25 cellular contexts compared by ENCODE assay signal in the genomic region with DNA sequence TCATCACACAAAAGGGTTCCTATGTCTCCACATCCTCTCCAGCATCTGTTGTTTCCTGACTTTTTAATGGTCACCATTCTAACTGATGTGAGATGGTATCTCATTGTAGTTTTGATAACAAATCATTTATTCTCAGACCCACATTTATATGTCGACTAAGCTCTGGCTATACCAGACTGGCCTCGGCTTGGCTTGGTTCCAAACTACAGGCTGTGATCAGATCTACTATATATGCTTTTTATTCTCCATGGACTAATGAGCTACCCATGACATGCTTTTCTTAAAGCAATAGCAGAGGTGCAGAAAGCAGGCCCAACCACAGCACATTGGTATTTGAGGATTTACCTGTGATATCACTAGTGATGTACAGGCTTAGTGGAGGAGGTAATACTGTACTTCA.
A peak's percentile ranks its signal among the peaks of the same experiment; 100 is the strongest.
DNase-seq lines count a peak whose midpoint lies in the region; ATAC-seq, FAIRE-seq and TF ChIP-seq lines count a peak whose summit lies in the region.
"Had no signal": no experiment of that assay in that cellular context is flagged by ENCODE, and none has a peak within 500 bp of the region (broad histone marks: within the 10 kb centered on the region; RNA-seq: fewer than 3 reads in every experiment).

No MANE protein-coding gene starts in this region.

- 83 to 87% methylated on average over 2 of the region's 2 CpGs for WGBS in heart right ventricle, 2 donors

- no peaks in the 10 kb centered on the region for H3K36me3 ChIP-seq in heart right ventricle
- H3K36me3 ChIP-seq: BE2C, BLaER1 had no signal

- TF ChIP-seq CTCF in heart right ventricle (IDR thresholded peaks at IDR 0.05) = no peak

- no peak for FAIRE-seq in frontal cortex (lab: Jason Lieb, UNC)
- FAIRE-seq: A204.1, GM12878, GM12892, GM18507 had no signal

- no peak overlapping the region for H3K4me3 ChIP-seq in heart right ventricle
- H3K4me3 ChIP-seq: BLaER1, GM12878 had no signal

- intact Hi-C loops in Right ventricle myocardium inferior (cut with DNase I) = no loop called here
- intact Hi-C loops in heart right ventricle (cut with DNase I) = no loop called here

- no peaks in the 10 kb centered on the region for H3K4me1 ChIP-seq in heart right ventricle
- H3K4me1 ChIP-seq: BE2C, BLaER1 had no signal

- H3K27ac ChIP-seq in heart right ventricle = no peak overlapping the region
- H3K27ac ChIP-seq: BLaER1 had no signal

- ATAC-seq in Right ventricle myocardium inferior (no peak), heart right ventricle (no peak)
- ATAC-seq: GM12878 had no signal

- peaks cover 0 to 5% (median 0%) of the 10 kb centered on the region in 11 donors for H3K9me3 ChIP-seq in heart right ventricle
- H3K9me3 ChIP-seq: BE2C, BLaER1 had no signal

- H3K27me3 ChIP-seq in heart right ventricle = no peaks in the 10 kb centered on the region
- H3K27me3 ChIP-seq: BE2C, BLaER1 had no signal

- DNase-seq in Right ventricle myocardium inferior (ENCODE audit: missing footprints) = peak; percentile 56
- no peak for DNase-seq in heart right ventricle
- peak; percentile 2 for DNase-seq in globus pallidus (ENCODE audit: low spot score)
- DNase-seq in frontal cortex (ENCODE audit: low spot score in 2 of 2) = no peak
- no peak for DNase-seq in HPDE6-E6E7 (ENCODE audit: extremely low spot score)
- DNase-seq: 8988T; ACHN; BE2C; C1 segment of cervical spinal cord; CD4-positive, alpha-beta memory T cell; CD4-positive, CD25-positive, alpha-beta regulatory T cell; CD8-positive, alpha-beta memory T cell; COR-L47; DMS 273 treated with DMSO at 0.1 percent for 48 hours; DMS153; DMS53; DMS79; DND-41; EL; GDM1 had no signal

Comparison
In these comparisons a context has a peak if more than half of its experiments do, and no peak if none do; other contexts are left out.
1. DNase-seq: peak in Right ventricle myocardium inferior (single experiment) and globus pallidus (single experiment); none in heart right ventricle (0 of 2), frontal cortex (0 of 2) and HPDE6-E6E7 (single experiment).